ENCODE assay signal across 1 cellular context in genomic region chr7:17297243-17297642, GRCh38.
TF ChIP-seq lines count a peak whose summit lies in the region.

No MANE protein-coding gene starts in this region.

TF ChIP-seq in IMR-90, 13 proteins besides CTCF, POLR2A, EP300 and RAD21 (continued from another document):
- TF ChIP-seq, protein P1, sequence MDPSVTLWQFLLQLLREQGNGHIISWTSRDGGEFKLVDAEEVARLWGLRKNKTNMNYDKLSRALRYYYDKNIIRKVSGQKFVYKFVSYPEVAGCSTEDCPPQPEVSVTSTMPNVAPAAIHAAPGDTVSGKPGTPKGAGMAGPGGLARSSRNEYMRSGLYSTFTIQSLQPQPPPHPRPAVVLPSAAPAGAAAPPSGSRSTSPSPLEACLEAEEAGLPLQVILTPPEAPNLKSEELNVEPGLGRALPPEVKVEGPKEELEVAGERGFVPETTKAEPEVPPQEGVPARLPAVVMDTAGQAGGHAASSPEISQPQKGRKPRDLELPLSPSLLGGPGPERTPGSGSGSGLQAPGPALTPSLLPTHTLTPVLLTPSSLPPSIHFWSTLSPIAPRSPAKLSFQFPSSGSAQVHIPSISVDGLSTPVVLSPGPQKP (IDR thresholded peaks at IDR 0.05; ENCODE audit: borderline replicate concordance, low read depth, low read length), result no peak
- TF ChIP-seq BHLHE40 (IDR thresholded peaks at IDR 0.05; ENCODE audit: low read depth, low read length), result no peak
- TF ChIP-seq NFE2L2 (IDR thresholded peaks at IDR 0.05; ENCODE audit: low read depth, low read length), result no peak
- no peak for TF ChIP-seq RCOR1 (IDR thresholded peaks at IDR 0.05; ENCODE audit: insufficient replicate concordance, low read length)
- TF ChIP-seq CEBPB (IDR thresholded peaks at IDR 0.05; ENCODE audit: low read depth, low read length), result no peak
- no peak for TF ChIP-seq MXI1 (IDR thresholded peaks at IDR 0.05; ENCODE audit: borderline replicate concordance, low read depth, low read length)
- TF ChIP-seq MAFK (IDR thresholded peaks at IDR 0.05; ENCODE audit: low read depth, low read length), result no peak
